Comparison of ENCODE assay signal across 1 cellular context in the genomic region with DNA sequence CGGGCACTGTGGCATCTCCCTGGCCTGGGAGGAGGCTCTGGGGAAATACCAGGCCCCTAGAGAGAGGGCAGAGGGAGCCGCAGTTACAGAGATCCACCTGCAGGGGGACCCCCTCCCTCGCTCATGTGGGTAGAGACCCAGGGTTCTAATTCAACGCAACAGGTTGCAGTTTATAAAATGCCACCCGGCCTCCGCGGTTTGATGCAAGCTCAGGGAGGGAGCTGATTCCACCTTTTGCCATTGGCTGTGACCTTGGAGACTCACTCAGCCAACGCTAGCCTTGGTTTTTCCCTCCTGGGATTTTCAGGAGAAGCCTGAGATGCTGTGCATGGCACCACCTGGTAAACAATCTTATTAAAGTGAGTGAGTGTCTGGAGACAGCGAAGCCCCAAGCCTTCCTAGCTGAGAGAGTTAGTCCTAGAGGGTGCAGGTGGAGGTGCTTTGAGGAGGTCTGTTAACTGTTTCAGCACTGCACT.
TF ChIP-seq lines count a peak whose summit lies in the region.

No MANE protein-coding gene starts in this region.

TF ChIP-seq in HepG2, 621 proteins besides CTCF, POLR2A, EP300 and RAD21 (continued from another document and continues in another):
- TF ChIP-seq, protein P1, sequence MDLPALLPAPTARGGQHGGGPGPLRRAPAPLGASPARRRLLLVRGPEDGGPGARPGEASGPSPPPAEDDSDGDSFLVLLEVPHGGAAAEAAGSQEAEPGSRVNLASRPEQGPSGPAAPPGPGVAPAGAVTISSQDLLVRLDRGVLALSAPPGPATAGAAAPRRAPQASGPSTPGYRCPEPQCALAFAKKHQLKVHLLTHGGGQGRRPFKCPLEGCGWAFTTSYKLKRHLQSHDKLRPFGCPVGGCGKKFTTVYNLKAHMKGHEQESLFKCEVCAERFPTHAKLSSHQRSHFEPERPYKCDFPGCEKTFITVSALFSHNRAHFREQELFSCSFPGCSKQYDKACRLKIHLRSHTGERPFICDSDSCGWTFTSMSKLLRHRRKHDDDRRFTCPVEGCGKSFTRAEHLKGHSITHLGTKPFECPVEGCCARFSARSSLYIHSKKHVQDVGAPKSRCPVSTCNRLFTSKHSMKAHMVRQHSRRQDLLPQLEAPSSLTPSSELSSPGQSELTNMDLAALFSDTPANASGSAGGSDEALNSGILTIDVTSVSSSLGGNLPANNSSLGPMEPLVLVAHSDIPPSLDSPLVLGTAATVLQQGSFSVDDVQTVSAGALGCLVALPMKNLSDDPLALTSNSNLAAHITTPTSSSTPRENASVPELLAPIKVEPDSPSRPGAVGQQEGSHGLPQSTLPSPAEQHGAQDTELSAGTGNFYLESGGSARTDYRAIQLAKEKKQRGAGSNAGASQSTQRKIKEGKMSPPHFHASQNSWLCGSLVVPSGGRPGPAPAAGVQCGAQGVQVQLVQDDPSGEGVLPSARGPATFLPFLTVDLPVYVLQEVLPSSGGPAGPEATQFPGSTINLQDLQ (CRISPR knock-in tag; IDR thresholded peaks at IDR 0.05), result no peak
- TF ChIP-seq, protein P2, sequence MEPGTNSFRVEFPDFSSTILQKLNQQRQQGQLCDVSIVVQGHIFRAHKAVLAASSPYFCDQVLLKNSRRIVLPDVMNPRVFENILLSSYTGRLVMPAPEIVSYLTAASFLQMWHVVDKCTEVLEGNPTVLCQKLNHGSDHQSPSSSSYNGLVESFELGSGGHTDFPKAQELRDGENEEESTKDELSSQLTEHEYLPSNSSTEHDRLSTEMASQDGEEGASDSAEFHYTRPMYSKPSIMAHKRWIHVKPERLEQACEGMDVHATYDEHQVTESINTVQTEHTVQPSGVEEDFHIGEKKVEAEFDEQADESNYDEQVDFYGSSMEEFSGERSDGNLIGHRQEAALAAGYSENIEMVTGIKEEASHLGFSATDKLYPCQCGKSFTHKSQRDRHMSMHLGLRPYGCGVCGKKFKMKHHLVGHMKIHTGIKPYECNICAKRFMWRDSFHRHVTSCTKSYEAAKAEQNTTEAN (CRISPR knock-in tag; conservative IDR thresholded peaks at IDR 0.05), result no peak
- TF ChIP-seq JUND (CRISPR knock-in tag; IDR thresholded peaks at IDR 0.05) (no peak), ELF4 (CRISPR knock-in tag; IDR thresholded peaks at IDR 0.05; ENCODE audit: borderline replicate concordance) (no peak), RFX3 (CRISPR knock-in tag; IDR thresholded peaks at IDR 0.05) (no peak), ZNF12 (CRISPR knock-in tag; IDR thresholded peaks at IDR 0.05) (no peak), TSC22D2 (CRISPR knock-in tag; IDR thresholded peaks at IDR 0.05; ENCODE audit: borderline replicate concordance) (no peak), SALL1 (CRISPR knock-in tag; IDR thresholded peaks at IDR 0.05) (peak; percentile 33; the same call in 1 of the 2 replicates), ZNF570 (CRISPR knock-in tag; IDR thresholded peaks at IDR 0.05; ENCODE audit: borderline replicate concordance) (no peak), RBM22 (optimal IDR thresholded peaks at IDR 0.05; ENCODE audit: low read length) (no peak), REXO4 (CRISPR knock-in tag; IDR thresholded peaks at IDR 0.05; ENCODE audit: borderline replicate concordance) (no peak), YEATS4 (CRISPR knock-in tag; IDR thresholded peaks at IDR 0.05; ENCODE audit: borderline replicate concordance) (no peak), MIER3 (CRISPR knock-in tag; IDR thresholded peaks at IDR 0.05; ENCODE audit: borderline replicate concordance) (no peak), MYNN (CRISPR knock-in tag; IDR thresholded peaks at IDR 0.05; ENCODE audit: low read depth) (no peak), SMARCE1 (IDR thresholded peaks at IDR 0.05; ENCODE audit: borderline replicate concordance) (no peak), ZNF556 (CRISPR knock-in tag; IDR thresholded peaks at IDR 0.05; ENCODE audit: borderline replicate concordance) (peak; percentile 48; the same call in 1 of the 2 replicates), NCOR1 (IDR thresholded peaks at IDR 0.05; ENCODE audit: borderline replicate concordance, low read length) (no peak), ZNF788 (CRISPR knock-in tag; IDR thresholded peaks at IDR 0.05; ENCODE audit: borderline replicate concordance) (no peak; the same call in 1 of the 2 replicates), HDAC2 (CRISPR knock-in tag; IDR thresholded peaks at IDR 0.05) (no peak), ZNF674 (CRISPR knock-in tag; IDR thresholded peaks at IDR 0.05; ENCODE audit: low read depth) (no peak), HDAC1 (CRISPR knock-in tag; IDR thresholded peaks at IDR 0.05) (no peak), REPIN1 (CRISPR knock-in tag; IDR thresholded peaks at IDR 0.05; ENCODE audit: borderline replicate concordance, low read depth) (no peak), CHD4 (IDR thresholded peaks at IDR 0.05; ENCODE audit: borderline replicate concordance, low read length) (no peak), KLF11 (CRISPR knock-in tag; IDR thresholded peaks at IDR 0.05) (no peak), PPARG (CRISPR knock-in tag; conservative IDR thresholded peaks at IDR 0.05) (no peak), ZNF234 (CRISPR knock-in tag; conservative IDR thresholded peaks at IDR 0.05) (no peak)
- TF ChIP-seq, protein P3, sequence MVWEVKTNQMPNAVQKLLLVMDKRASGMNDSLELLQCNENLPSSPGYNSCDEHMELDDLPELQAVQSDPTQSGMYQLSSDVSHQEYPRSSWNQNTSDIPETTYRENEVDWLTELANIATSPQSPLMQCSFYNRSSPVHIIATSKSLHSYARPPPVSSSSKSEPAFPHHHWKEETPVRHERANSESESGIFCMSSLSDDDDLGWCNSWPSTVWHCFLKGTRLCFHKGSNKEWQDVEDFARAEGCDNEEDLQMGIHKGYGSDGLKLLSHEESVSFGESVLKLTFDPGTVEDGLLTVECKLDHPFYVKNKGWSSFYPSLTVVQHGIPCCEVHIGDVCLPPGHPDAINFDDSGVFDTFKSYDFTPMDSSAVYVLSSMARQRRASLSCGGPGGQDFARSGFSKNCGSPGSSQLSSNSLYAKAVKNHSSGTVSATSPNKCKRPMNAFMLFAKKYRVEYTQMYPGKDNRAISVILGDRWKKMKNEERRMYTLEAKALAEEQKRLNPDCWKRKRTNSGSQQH (CRISPR knock-in tag; IDR thresholded peaks at IDR 0.05; ENCODE audit: low read depth), result no peak
- TF ChIP-seq, protein P4, sequence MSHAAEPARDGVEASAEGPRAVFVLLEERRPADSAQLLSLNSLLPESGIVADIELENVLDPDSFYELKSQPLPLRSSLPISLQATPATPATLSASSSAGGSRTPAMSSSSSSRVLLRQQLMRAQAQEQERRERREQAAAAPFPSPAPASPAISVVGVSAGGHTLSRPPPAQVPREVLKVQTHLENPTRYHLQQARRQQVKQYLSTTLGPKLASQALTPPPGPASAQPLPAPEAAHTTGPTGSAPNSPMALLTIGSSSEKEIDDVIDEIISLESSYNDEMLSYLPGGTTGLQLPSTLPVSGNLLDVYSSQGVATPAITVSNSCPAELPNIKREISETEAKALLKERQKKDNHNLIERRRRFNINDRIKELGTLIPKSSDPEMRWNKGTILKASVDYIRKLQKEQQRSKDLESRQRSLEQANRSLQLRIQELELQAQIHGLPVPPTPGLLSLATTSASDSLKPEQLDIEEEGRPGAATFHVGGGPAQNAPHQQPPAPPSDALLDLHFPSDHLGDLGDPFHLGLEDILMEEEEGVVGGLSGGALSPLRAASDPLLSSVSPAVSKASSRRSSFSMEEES (CRISPR knock-in tag; IDR thresholded peaks at IDR 0.05), result 0 out of 2 replicates have a peak, but pooled peaks have one; percentile 14
- TF ChIP-seq, protein P5, sequence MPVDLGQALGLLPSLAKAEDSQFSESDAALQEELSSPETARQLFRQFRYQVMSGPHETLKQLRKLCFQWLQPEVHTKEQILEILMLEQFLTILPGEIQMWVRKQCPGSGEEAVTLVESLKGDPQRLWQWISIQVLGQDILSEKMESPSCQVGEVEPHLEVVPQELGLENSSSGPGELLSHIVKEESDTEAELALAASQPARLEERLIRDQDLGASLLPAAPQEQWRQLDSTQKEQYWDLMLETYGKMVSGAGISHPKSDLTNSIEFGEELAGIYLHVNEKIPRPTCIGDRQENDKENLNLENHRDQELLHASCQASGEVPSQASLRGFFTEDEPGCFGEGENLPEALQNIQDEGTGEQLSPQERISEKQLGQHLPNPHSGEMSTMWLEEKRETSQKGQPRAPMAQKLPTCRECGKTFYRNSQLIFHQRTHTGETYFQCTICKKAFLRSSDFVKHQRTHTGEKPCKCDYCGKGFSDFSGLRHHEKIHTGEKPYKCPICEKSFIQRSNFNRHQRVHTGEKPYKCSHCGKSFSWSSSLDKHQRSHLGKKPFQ (CRISPR knock-in tag; IDR thresholded peaks at IDR 0.05; ENCODE audit: insufficient replicate concordance), result no peak
- TF ChIP-seq, protein P6, sequence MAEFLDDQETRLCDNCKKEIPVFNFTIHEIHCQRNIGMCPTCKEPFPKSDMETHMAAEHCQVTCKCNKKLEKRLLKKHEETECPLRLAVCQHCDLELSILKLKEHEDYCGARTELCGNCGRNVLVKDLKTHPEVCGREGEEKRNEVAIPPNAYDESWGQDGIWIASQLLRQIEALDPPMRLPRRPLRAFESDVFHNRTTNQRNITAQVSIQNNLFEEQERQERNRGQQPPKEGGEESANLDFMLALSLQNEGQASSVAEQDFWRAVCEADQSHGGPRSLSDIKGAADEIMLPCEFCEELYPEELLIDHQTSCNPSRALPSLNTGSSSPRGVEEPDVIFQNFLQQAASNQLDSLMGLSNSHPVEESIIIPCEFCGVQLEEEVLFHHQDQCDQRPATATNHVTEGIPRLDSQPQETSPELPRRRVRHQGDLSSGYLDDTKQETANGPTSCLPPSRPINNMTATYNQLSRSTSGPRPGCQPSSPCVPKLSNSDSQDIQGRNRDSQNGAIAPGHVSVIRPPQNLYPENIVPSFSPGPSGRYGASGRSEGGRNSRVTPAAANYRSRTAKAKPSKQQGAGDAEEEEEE (CRISPR knock-in tag; IDR thresholded peaks at IDR 0.05; ENCODE audit: borderline replicate concordance), result no peak
- TF ChIP-seq, protein P7, sequence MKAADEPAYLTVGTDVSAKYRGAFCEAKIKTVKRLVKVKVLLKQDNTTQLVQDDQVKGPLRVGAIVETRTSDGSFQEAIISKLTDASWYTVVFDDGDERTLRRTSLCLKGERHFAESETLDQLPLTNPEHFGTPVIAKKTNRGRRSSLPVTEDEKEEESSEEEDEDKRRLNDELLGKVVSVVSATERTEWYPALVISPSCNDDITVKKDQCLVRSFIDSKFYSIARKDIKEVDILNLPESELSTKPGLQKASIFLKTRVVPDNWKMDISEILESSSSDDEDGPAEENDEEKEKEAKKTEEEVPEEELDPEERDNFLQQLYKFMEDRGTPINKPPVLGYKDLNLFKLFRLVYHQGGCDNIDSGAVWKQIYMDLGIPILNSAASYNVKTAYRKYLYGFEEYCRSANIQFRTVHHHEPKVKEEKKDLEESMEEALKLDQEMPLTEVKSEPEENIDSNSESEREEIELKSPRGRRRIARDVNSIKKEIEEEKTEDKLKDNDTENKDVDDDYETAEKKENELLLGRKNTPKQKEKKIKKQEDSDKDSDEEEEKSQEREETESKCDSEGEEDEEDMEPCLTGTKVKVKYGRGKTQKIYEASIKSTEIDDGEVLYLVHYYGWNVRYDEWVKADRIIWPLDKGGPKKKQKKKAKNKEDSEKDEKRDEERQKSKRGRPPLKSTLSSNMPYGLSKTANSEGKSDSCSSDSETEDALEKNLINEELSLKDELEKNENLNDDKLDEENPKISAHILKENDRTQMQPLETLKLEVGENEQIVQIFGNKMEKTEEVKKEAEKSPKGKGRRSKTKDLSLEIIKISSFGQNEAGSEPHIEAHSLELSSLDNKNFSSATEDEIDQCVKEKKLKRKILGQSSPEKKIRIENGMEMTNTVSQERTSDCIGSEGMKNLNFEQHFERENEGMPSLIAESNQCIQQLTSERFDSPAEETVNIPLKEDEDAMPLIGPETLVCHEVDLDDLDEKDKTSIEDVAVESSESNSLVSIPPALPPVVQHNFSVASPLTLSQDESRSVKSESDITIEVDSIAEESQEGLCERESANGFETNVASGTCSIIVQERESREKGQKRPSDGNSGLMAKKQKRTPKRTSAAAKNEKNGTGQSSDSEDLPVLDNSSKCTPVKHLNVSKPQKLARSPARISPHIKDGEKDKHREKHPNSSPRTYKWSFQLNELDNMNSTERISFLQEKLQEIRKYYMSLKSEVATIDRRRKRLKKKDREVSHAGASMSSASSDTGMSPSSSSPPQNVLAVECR (CRISPR knock-in tag; IDR thresholded peaks at IDR 0.05; ENCODE audit: borderline replicate concordance), result no peak
- TF ChIP-seq, protein P8, sequence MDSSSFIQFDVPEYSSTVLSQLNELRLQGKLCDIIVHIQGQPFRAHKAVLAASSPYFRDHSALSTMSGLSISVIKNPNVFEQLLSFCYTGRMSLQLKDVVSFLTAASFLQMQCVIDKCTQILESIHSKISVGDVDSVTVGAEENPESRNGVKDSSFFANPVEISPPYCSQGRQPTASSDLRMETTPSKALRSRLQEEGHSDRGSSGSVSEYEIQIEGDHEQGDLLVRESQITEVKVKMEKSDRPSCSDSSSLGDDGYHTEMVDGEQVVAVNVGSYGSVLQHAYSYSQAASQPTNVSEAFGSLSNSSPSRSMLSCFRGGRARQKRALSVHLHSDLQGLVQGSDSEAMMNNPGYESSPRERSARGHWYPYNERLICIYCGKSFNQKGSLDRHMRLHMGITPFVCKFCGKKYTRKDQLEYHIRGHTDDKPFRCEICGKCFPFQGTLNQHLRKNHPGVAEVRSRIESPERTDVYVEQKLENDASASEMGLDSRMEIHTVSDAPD (CRISPR knock-in tag; IDR thresholded peaks at IDR 0.05), result no peak
- TF ChIP-seq, protein P9, sequence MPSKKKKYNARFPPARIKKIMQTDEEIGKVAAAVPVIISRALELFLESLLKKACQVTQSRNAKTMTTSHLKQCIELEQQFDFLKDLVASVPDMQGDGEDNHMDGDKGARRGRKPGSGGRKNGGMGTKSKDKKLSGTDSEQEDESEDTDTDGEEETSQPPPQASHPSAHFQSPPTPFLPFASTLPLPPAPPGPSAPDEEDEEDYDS (CRISPR knock-in tag; IDR thresholded peaks at IDR 0.05), result no peak
- TF ChIP-seq, protein P10, sequence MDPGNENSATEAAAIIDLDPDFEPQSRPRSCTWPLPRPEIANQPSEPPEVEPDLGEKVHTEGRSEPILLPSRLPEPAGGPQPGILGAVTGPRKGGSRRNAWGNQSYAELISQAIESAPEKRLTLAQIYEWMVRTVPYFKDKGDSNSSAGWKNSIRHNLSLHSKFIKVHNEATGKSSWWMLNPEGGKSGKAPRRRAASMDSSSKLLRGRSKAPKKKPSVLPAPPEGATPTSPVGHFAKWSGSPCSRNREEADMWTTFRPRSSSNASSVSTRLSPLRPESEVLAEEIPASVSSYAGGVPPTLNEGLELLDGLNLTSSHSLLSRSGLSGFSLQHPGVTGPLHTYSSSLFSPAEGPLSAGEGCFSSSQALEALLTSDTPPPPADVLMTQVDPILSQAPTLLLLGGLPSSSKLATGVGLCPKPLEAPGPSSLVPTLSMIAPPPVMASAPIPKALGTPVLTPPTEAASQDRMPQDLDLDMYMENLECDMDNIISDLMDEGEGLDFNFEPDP (CRISPR knock-in tag; conservative IDR thresholded peaks at IDR 0.05), result no peak
- TF ChIP-seq, protein P11, sequence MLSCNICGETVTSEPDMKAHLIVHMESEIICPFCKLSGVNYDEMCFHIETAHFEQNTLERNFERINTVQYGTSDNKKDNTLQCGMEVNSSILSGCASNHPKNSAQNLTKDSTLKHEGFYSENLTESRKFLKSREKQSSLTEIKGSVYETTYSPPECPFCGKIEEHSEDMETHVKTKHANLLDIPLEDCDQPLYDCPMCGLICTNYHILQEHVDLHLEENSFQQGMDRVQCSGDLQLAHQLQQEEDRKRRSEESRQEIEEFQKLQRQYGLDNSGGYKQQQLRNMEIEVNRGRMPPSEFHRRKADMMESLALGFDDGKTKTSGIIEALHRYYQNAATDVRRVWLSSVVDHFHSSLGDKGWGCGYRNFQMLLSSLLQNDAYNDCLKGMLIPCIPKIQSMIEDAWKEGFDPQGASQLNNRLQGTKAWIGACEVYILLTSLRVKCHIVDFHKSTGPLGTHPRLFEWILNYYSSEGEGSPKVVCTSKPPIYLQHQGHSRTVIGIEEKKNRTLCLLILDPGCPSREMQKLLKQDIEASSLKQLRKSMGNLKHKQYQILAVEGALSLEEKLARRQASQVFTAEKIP (CRISPR knock-in tag; IDR thresholded peaks at IDR 0.05; ENCODE audit: borderline replicate concordance), result no peak
